ENCODE assay signal across 2 cellular contexts in genomic region chr19:45019187-45019586, GRCh38.
TF ChIP-seq lines count a peak whose summit lies in the region.

No MANE protein-coding gene starts in this region.

TF ChIP-seq in HEK293, 187 proteins besides CTCF, POLR2A, EP300 and RAD21:
- no peak for TF ChIP-seq YY2 (tag by site-specific recombination; IDR thresholded peaks at IDR 0.05)
- TF ChIP-seq ZNF121 (tag by site-specific recombination; IDR thresholded peaks at IDR 0.05): peak; percentile 84; the same call in 1 of the 2 replicates

TF ChIP-seq in GM12878, 131 proteins besides CTCF, POLR2A, EP300 and RAD21:
- TF ChIP-seq E2F4 (IDR thresholded peaks at IDR 0.05; ENCODE audit: low read depth, low read length): no peak
- TF ChIP-seq NKRF (conservative IDR thresholded peaks at IDR 0.05): no peak
- TF ChIP-seq ZBED1 (IDR thresholded peaks at IDR 0.05; ENCODE audit: borderline replicate concordance): no peak
- TF ChIP-seq BACH1 (IDR thresholded peaks at IDR 0.05; ENCODE audit: borderline replicate concordance): no peak
- TF ChIP-seq KLF5 (IDR thresholded peaks at IDR 0.05; ENCODE audit: partially characterized antibody): no peak
- TF ChIP-seq NR2C1 (IDR thresholded peaks at IDR 0.05): no peak
- TF ChIP-seq CUX1 (IDR thresholded peaks at IDR 0.05; ENCODE audit: insufficient replicate concordance, low read depth, low read length): no peak
- no peak for TF ChIP-seq MYC (IDR thresholded peaks at IDR 0.05; ENCODE audit: insufficient read depth, insufficient read length, insufficient replicate concordance, low read length, severe bottlenecking)
- TF ChIP-seq ZSCAN29 (IDR thresholded peaks at IDR 0.05): no peak
- no peak for TF ChIP-seq SUZ12 (IDR thresholded peaks at IDR 0.05; ENCODE audit: unreplicated experiment)
TF ChIP-seq in GM12878: peak in this region for 0.
